ENCODE assay signal across 2 cellular contexts in the genomic region with DNA sequence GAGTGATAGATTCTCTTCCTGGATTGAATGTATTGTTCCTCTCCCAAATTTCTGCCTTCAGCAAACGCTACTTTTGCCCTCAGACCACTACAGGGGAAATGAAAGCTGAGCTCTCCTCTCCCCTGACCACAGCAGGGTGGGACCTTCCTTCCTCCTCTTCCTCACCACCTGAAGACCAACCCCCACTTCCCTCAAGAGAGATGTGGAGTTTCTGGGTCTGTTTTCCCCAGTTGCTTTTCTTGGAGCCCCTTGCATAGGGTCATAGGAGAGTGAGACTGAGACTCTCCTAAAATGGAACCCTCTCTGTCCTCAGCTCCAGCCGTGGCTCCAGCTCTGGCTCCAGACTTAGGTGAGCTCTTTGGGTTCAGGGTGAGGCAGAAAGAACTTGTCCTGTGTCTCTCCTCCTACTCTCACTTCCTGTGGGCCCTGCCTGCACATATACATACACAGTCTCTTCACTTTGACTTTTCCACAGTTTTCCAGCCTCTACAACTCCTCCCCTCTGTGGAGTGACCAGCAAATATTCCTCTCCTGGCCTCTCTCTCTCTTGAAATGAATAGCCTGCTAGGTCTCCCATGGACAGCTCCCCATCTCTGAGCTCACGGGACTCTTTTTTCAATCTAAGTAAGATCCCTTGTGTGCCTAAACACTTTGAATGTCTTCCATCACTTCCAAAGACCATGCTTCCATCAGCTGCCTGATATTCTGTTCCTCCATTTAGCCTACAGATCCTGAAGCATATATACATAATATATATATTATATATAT.
TF ChIP-seq lines count a peak whose summit lies in the region.

No MANE protein-coding gene starts in this region.

TF ChIP-seq in K562, 482 proteins besides CTCF, POLR2A, EP300 and RAD21 (continues in another document):
- TF ChIP-seq ZFP36 (IDR thresholded peaks at IDR 0.05; ENCODE audit: low read depth, low read length, partially characterized antibody): no peak
- no peak for TF ChIP-seq ZNF766 (CRISPR knock-in tag; conservative IDR thresholded peaks at IDR 0.05)
- TF ChIP-seq PRDM10 (IDR thresholded peaks at IDR 0.05; ENCODE audit: partially characterized antibody): peak; percentile 16
- TF ChIP-seq FOXP1 (CRISPR knock-in tag; IDR thresholded peaks at IDR 0.05): no peak
- TF ChIP-seq DMBX1 (CRISPR knock-in tag; IDR thresholded peaks at IDR 0.05; ENCODE audit: borderline replicate concordance): no peak; the same call in 1 of the 2 replicates
- TF ChIP-seq BHLHE40 (IDR thresholded peaks at IDR 0.05; ENCODE audit: low read length): peak; percentile 33; the same call in 1 of the 2 replicates
- TF ChIP-seq PML (IDR thresholded peaks at IDR 0.05; ENCODE audit: low read length): no peak
- no peak for TF ChIP-seq ZNF79 (CRISPR knock-in tag; IDR thresholded peaks at IDR 0.05; ENCODE audit: low read depth)
- no peak for TF ChIP-seq ZNF398 (CRISPR knock-in tag; IDR thresholded peaks at IDR 0.05)
- no peak for TF ChIP-seq MBD1 (CRISPR knock-in tag; IDR thresholded peaks at IDR 0.05)
- TF ChIP-seq PHTF2 (CRISPR knock-in tag; IDR thresholded peaks at IDR 0.05): no peak
- no peak for TF ChIP-seq SAFB2 (IDR thresholded peaks at IDR 0.05; ENCODE audit: borderline replicate concordance, low read depth, low read length, severe bottlenecking)
- TF ChIP-seq CAMTA2 (CRISPR knock-in tag; conservative IDR thresholded peaks at IDR 0.05): 0 out of 2 replicates have a peak, but pooled peaks have one; percentile 19
- no peak for TF ChIP-seq MYBL2 (IDR thresholded peaks at IDR 0.05; ENCODE audit: low read depth)
- no peak for TF ChIP-seq MYBL2 (CRISPR knock-in tag; IDR thresholded peaks at IDR 0.05; ENCODE audit: borderline replicate concordance)
- 0 out of 2 replicates have a peak, but pooled peaks have one; percentile 6 for TF ChIP-seq GABPA (tag; conservative IDR thresholded peaks at IDR 0.05; ENCODE audit: low read depth)
- TF ChIP-seq SAP30 (IDR thresholded peaks at IDR 0.05; ENCODE audit: borderline replicate concordance, insufficient read depth, low read depth, low read length, poor library complexity, severe bottlenecking): no peak
- TF ChIP-seq SOX6 (IDR thresholded peaks at IDR 0.05): no peak

TF ChIP-seq in HepG2, 621 proteins besides CTCF, POLR2A, EP300 and RAD21:
- TF ChIP-seq ZNF34 (CRISPR knock-in tag; IDR thresholded peaks at IDR 0.05; ENCODE audit: borderline replicate concordance) (no peak), ZNF335 (CRISPR knock-in tag; IDR thresholded peaks at IDR 0.05) (no peak), ESRRA (CRISPR knock-in tag; IDR thresholded peaks at IDR 0.05; ENCODE audit: low read depth) (no peak), ZNF644 (CRISPR knock-in tag; IDR thresholded peaks at IDR 0.05; ENCODE audit: low read depth) (no peak), ZNF24 (IDR thresholded peaks at IDR 0.05) (no peak), NKX3-1 (CRISPR knock-in tag; IDR thresholded peaks at IDR 0.05) (no peak), TOE1 (CRISPR knock-in tag; IDR thresholded peaks at IDR 0.05) (no peak), NFRKB (IDR thresholded peaks at IDR 0.05) (no peak), LBX2 (CRISPR knock-in tag; IDR thresholded peaks at IDR 0.05; ENCODE audit: borderline replicate concordance) (no peak), ZNF383 (CRISPR knock-in tag; IDR thresholded peaks at IDR 0.05; ENCODE audit: borderline replicate concordance) (no peak)
- TF ChIP-seq, protein P1, sequence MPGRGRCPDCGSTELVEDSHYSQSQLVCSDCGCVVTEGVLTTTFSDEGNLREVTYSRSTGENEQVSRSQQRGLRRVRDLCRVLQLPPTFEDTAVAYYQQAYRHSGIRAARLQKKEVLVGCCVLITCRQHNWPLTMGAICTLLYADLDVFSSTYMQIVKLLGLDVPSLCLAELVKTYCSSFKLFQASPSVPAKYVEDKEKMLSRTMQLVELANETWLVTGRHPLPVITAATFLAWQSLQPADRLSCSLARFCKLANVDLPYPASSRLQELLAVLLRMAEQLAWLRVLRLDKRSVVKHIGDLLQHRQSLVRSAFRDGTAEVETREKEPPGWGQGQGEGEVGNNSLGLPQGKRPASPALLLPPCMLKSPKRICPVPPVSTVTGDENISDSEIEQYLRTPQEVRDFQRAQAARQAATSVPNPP (CRISPR knock-in tag; IDR thresholded peaks at IDR 0.05): no peak
- TF ChIP-seq, protein P2, sequence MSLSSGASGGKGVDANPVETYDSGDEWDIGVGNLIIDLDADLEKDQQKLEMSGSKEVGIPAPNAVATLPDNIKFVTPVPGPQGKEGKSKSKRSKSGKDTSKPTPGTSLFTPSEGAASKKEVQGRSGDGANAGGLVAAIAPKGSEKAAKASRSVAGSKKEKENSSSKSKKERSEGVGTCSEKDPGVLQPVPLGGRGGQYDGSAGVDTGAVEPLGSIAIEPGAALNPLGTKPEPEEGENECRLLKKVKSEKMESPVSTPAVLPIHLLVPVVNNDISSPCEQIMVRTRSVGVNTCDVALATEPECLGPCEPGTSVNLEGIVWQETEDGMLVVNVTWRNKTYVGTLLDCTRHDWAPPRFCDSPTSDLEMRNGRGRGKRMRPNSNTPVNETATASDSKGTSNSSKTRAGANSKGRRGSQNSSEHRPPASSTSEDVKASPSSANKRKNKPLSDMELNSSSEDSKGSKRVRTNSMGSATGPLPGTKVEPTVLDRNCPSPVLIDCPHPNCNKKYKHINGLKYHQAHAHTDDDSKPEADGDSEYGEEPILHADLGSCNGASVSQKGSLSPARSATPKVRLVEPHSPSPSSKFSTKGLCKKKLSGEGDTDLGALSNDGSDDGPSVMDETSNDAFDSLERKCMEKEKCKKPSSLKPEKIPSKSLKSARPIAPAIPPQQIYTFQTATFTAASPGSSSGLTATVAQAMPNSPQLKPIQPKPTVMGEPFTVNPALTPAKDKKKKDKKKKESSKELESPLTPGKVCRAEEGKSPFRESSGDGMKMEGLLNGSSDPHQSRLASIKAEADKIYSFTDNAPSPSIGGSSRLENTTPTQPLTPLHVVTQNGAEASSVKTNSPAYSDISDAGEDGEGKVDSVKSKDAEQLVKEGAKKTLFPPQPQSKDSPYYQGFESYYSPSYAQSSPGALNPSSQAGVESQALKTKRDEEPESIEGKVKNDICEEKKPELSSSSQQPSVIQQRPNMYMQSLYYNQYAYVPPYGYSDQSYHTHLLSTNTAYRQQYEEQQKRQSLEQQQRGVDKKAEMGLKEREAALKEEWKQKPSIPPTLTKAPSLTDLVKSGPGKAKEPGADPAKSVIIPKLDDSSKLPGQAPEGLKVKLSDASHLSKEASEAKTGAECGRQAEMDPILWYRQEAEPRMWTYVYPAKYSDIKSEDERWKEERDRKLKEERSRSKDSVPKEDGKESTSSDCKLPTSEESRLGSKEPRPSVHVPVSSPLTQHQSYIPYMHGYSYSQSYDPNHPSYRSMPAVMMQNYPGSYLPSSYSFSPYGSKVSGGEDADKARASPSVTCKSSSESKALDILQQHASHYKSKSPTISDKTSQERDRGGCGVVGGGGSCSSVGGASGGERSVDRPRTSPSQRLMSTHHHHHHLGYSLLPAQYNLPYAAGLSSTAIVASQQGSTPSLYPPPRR (CRISPR knock-in tag; IDR thresholded peaks at IDR 0.05; ENCODE audit: borderline replicate concordance): no peak
- TF ChIP-seq, protein P3, sequence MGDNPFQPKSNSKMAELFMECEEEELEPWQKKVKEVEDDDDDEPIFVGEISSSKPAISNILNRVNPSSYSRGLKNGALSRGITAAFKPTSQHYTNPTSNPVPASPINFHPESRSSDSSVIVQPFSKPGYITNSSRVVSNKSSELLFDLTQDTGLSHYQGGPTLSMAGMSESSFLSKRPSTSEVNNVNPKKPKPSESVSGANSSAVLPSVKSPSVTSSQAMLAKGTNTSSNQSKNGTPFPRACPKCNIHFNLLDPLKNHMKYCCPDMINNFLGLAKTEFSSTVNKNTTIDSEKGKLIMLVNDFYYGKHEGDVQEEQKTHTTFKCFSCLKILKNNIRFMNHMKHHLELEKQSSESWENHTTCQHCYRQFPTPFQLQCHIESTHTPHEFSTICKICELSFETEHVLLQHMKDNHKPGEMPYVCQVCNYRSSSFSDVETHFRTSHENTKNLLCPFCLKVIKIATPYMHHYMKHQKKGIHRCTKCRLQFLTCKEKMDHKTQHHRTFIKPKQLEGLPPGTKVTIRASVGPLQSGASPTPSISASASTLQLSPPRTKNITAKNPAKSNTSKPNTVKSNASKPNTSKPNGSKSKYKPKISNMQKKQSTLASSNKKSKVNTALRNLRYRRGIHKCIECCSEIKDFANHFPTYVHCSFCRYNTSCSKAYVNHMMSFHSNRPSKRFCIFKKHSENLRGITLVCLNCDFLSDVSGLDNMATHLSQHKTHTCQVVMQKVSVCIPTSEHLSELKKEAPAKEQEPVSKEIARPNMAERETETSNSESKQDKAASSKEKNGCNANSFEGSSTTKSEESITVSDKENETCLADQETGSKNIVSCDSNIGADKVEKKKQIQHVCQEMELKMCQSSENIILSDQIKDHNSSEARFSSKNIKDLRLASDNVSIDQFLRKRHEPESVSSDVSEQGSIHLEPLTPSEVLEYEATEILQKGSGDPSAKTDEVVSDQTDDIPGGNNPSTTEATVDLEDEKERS (CRISPR knock-in tag; IDR thresholded peaks at IDR 0.05): no peak
